22 cellular contexts compared by ENCODE assay signal in the genomic region with DNA sequence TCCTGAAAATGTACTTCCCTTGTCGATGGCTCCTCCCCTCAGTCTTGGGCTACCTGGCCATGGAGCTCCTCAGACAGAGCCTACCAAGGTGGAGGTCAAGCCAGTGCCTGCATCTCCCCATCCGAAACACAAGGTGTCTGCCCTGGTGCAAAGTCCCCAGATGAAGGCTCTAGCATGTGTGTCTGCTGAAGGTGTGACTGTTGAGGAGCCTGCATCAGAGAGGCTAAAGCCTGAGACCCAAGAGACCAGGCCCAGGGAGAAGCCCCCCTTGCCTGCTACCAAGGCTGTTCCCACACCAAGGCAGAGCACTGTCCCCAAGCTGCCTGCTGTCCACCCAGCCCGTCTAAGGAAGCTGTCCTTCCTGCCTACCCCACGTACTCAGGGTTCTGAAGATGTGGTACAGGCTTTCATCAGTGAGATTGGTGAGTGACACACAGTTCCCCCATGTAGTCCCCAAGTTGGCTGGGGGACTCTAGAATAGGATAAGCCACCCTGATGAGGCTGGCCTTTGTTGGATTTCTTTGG.
"Had no signal": no experiment of that assay in that cellular context is flagged by ENCODE, and none has a peak within 500 bp of the region (broad histone marks: within the 10 kb centered on the region; RNA-seq: fewer than 3 reads in every experiment).

No MANE protein-coding gene starts in this region.

- DNase-seq: activated B cell treated with CpG ODN at 0.5 μM for 24 hours; activated CD4-positive, alpha-beta T cell treated with anti-CD3 and anti-CD28 coated beads for 48 hours; activated CD8-positive, alpha-beta memory T cell treated with anti-CD3 and anti-CD28 coated beads, Interleukin-2, amount 50 U/mL, for 4 hours; activated naive CD4-positive, alpha-beta T cell treated with anti-CD3 and anti-CD28 coated beads, Interleukin-2, amount 10 ng/mL, durations not matched to agents 7 days and 5 days; colonic mucosa; foreskin keratinocyte; glutamatergic neuron; hippocampal formation; mammary epithelial cell; midbrain; occipital lobe; stimulated activated CD4-positive, alpha-beta T cell treated with anti-CD3 and anti-CD28 coated beads, Interleukin-2, amount 100 ng/mL, for 24 hours had no signal

- H3K4me1 ChIP-seq: ascending aorta, colonic mucosa, prostate gland had no signal

- H3K27me3 ChIP-seq: ascending aorta, colonic mucosa, foreskin keratinocyte, right atrium auricular region had no signal

- H3K27ac Mint-ChIP-seq: activated B cell treated with CpG ODN at 0.5 μM for 24 hours; activated naive CD4-positive, alpha-beta T cell treated with anti-CD3 and anti-CD28 coated beads, Interleukin-2, amount 10 ng/mL, durations not matched to agents 7 days and 5 days; nephron; T-helper 2 cell treated with Interferon-gamma antibody and Interleukin-4, amounts not matched to agents 5 μg/mL and 100 μg/mL, for 36 hours had no signal

- ATAC-seq: foreskin keratinocyte, left lobe of liver had no signal

- H3K27me3 Mint-ChIP-seq: activated B cell treated with CpG ODN at 0.5 μM for 24 hours; activated naive CD4-positive, alpha-beta T cell treated with anti-CD3 and anti-CD28 coated beads, Interleukin-2, amount 10 ng/mL, durations not matched to agents 7 days and 5 days; central memory CD8-positive, alpha-beta T cell had no signal

- H3K27ac ChIP-seq: ascending aorta, colonic mucosa, foreskin keratinocyte, prostate gland, right atrium auricular region, SK-N-MC, thoracic aorta had no signal

- H3K9me3 ChIP-seq: ascending aorta, colonic mucosa, prostate gland, right atrium auricular region, thoracic aorta had no signal

- H3K4me3 ChIP-seq: ascending aorta, colonic mucosa, prostate gland, right atrium auricular region, SK-N-MC, thoracic aorta had no signal

- FAIRE-seq: islet of Langerhans had no signal

- H3K4me3 Mint-ChIP-seq: activated B cell treated with CpG ODN at 0.5 μM for 24 hours; activated naive CD4-positive, alpha-beta T cell treated with anti-CD3 and anti-CD28 coated beads, Interleukin-2, amount 10 ng/mL, durations not matched to agents 7 days and 5 days; central memory CD8-positive, alpha-beta T cell; nephron; T-helper 2 cell treated with Interferon-gamma antibody and Interleukin-4, amounts not matched to agents 5 μg/mL and 100 μg/mL, for 36 hours had no signal

- H3K9me3 Mint-ChIP-seq: activated B cell treated with CpG ODN at 0.5 μM for 24 hours; activated naive CD4-positive, alpha-beta T cell treated with anti-CD3 and anti-CD28 coated beads, Interleukin-2, amount 10 ng/mL, durations not matched to agents 7 days and 5 days; central memory CD8-positive, alpha-beta T cell; nephron; T-helper 2 cell treated with Interferon-gamma antibody and Interleukin-4, amounts not matched to agents 5 μg/mL and 100 μg/mL, for 36 hours had no signal
